ENCODE assay signal across 2 cellular contexts in genomic region chr4:40990899-40991265, GRCh38.
TF ChIP-seq lines count a peak whose summit lies in the region.

No MANE protein-coding gene starts in this region.

TF ChIP-seq in HCT116, 20 proteins besides CTCF, POLR2A, EP300 and RAD21 (continued from another document):
- TF ChIP-seq ZBTB33 (IDR thresholded peaks at IDR 0.05; ENCODE audit: extremely low read depth, insufficient replicate concordance, low read length) (no peak), CBX3 (IDR thresholded peaks at IDR 0.05; ENCODE audit: low read depth) (no peak), ZFX (IDR thresholded peaks at IDR 0.05) (no peak), ATF3 (IDR thresholded peaks at IDR 0.05) (no peak), TCF7L2 (IDR thresholded peaks at IDR 0.05; ENCODE audit: borderline replicate concordance, extremely low read depth, insufficient read depth, insufficient read length) (no peak), JUND (IDR thresholded peaks at IDR 0.05) (no peak), SP1 (IDR thresholded peaks at IDR 0.05; ENCODE audit: low read depth) (no peak), REST (IDR thresholded peaks at IDR 0.05; ENCODE audit: low read depth) (no peak), EGR1 (IDR thresholded peaks at IDR 0.05; ENCODE audit: low read depth) (no peak)

TF ChIP-seq in SK-N-SH treated with all-trans-retinoic acid at 6 μM for 48 hours, 23 proteins besides CTCF, POLR2A, EP300 and RAD21 (continued from another document):
- TF ChIP-seq POU6F1 (CRISPR knock-in tag; IDR thresholded peaks at IDR 0.05; ENCODE audit: borderline replicate concordance, low read depth) (no peak), TOX (CRISPR knock-in tag; IDR thresholded peaks at IDR 0.05; ENCODE audit: borderline replicate concordance) (no peak), CREB5 (CRISPR knock-in tag; IDR thresholded peaks at IDR 0.05; ENCODE audit: low read depth) (no peak), OSR1 (CRISPR knock-in tag; IDR thresholded peaks at IDR 0.05) (no peak)
